In the genomic region with DNA sequence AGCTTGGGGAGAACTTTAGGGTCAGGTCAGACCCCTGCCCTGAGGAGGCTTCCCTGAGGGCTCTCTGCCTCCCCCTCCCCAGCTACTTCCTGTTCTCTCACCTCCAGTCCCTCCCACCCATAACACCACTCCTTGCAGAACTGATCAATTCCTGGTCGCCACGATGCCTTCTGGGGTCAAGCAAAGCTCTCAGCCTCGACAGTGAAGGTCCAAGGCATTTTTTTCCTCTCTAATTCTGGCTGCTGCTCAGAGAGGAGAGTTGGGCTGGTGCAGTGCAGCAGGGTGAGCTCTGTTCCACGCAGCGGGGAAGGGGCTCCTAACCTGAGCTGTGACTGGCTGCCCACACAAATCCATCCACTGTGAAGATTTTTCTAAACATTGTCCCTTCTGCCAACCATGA, we compare ENCODE assay signal across 24 cellular contexts.
"Had no signal": no experiment of that assay in that cellular context is flagged by ENCODE, and none has a peak within 500 bp of the region (broad histone marks: within the 10 kb centered on the region; RNA-seq: fewer than 3 reads in every experiment).

No MANE protein-coding gene starts in this region.

- H3K27me3 ChIP-seq: body of pancreas, colonic mucosa, gastrocnemius medialis, upper lobe of left lung had no signal

- H3K4me3 Mint-ChIP-seq: activated naive CD8-positive, alpha-beta T cell; memory B cell; naive thymus-derived CD4-positive, alpha-beta T cell; stimulated activated naive CD8-positive, alpha-beta T cell treated with anti-CD3 and anti-CD28 coated beads, Interleukin-15, amount 100 ng/mL, for 72 hours; T-cell had no signal

- H3K36me3 Mint-ChIP-seq: activated naive CD8-positive, alpha-beta T cell; memory B cell; naive thymus-derived CD4-positive, alpha-beta T cell; T-cell had no signal

- H3K9me3 ChIP-seq: body of pancreas, colonic mucosa, gastrocnemius medialis, SK-N-SH, upper lobe of left lung had no signal

- H3K9ac ChIP-seq: SK-N-SH had no signal

- ATAC-seq: activated CD4-positive, CD25-positive, alpha-beta regulatory T cell treated with anti-CD3 and anti-CD28 coated beads, Interleukin-2, amount 50 U/mL, for 24 hours; body of pancreas; esophagus mucosa; gastrocnemius medialis; left ventricle myocardium superior; naive thymus-derived CD4-positive, alpha-beta T cell; stimulated activated naive CD8-positive, alpha-beta T cell treated with anti-CD3 and anti-CD28 coated beads, Interleukin-15, amount 100 ng/mL, for 72 hours; T-cell had no signal

- H3K9me3 Mint-ChIP-seq: memory B cell; stimulated activated naive CD8-positive, alpha-beta T cell treated with anti-CD3 and anti-CD28 coated beads, Interleukin-15, amount 100 ng/mL, for 72 hours; T-cell had no signal

- H3K36me3 ChIP-seq: colonic mucosa, gastrocnemius medialis, upper lobe of left lung had no signal

- H3K4me1 ChIP-seq: body of pancreas, colonic mucosa, gastrocnemius medialis, upper lobe of left lung had no signal

- DNase-seq: activated CD4-positive, alpha-beta T cell treated with anti-CD3 and anti-CD28 coated beads, Interleukin-2, amount 50 U/mL, for 1 hour; activated CD8-positive, alpha-beta memory T cell treated with anti-CD3 and anti-CD28 coated beads, Interleukin-2, amount 50 U/mL, for 4 hours; activated gamma-delta T cell treated with Interleukin-2 at 50 U/mL for 16 hours; activated T-cell treated with anti-CD3 and anti-CD28 coated beads, Interleukin-2, amount 50 U/mL, for 48 hours; amygdala; body of pancreas; central memory CD4-positive, alpha-beta T cell; colonic mucosa; kidney glomerular epithelial cell; left ventricle myocardium superior; naive thymus-derived CD4-positive, alpha-beta T cell; SHP77 treated with DMSO at 0.1 percent for 48 hours; SK-N-SH; stimulated activated CD4-positive, alpha-beta T cell treated with anti-CD3 and anti-CD28 coated beads, Interleukin-15, amount 100 ng/mL, for 24 hours; stimulated activated CD4-positive, alpha-beta T cell treated with anti-CD3 and anti-CD28 coated beads, Interleukin-2, amount 100 ng/mL, for 48 hours; stimulated activated naive CD8-positive, alpha-beta T cell treated with anti-CD3 and anti-CD28 coated beads, Interleukin-15, amount 100 ng/mL, for 72 hours had no signal

- H3K27ac ChIP-seq: body of pancreas, colonic mucosa, gastrocnemius medialis, skin epidermis, upper lobe of left lung had no signal

- H3K4me1 Mint-ChIP-seq: memory B cell; naive thymus-derived CD4-positive, alpha-beta T cell; T-cell had no signal

- H3K4me2 ChIP-seq: SK-N-SH had no signal

- H3K4me3 ChIP-seq: body of pancreas, colonic mucosa, gastrocnemius medialis, skin epidermis, upper lobe of left lung had no signal

- H3K27ac Mint-ChIP-seq: activated naive CD8-positive, alpha-beta T cell; memory B cell; naive thymus-derived CD4-positive, alpha-beta T cell; T-cell had no signal
